ENCODE assay signal across 1 cellular context in the genomic region with DNA sequence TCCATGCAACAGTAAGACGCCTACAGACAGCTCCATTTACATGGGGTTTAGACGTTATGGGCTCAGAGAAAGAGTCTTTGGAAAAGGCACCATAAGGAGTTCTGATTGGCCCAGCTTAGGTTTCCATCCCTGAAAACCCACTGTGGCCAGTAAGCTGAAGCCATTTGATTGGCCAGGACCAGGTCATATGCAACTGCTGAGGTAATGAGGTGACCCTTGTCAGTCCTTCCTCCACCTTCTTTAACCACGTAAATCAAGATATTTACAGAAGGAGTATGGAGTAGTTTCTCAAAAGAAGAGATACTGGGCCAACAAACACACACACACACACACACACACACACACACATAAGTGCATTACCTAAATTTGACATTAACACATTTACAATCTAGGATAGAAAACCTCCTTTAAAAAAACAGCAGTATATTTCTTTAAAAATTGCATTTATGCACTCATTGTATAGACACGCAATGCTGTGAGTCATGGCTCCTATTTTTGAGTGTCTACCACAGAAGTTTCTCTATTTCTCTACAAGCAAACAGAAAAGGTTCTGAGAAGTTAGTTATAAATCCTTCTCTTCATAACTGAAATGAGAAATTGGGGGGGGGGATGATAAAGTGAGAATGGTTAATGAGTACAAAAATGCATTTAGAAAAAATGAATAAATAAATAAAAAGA.
A peak's percentile ranks its signal among the peaks of the same experiment; 100 is the strongest.
TF ChIP-seq lines count a peak whose summit lies in the region.

No MANE protein-coding gene starts in this region.

TF ChIP-seq in IMR-90, 13 proteins besides CTCF, POLR2A, EP300 and RAD21 (continued from another document):
- no peak for TF ChIP-seq BHLHE40 (IDR thresholded peaks at IDR 0.05; ENCODE audit: low read depth, low read length)
- no peak for TF ChIP-seq RFX5 (IDR thresholded peaks at IDR 0.05; ENCODE audit: low read depth, low read length)
- TF ChIP-seq CHD1 (IDR thresholded peaks at IDR 0.05; ENCODE audit: low read depth, low read length) = no peak
- TF ChIP-seq, protein P1, sequence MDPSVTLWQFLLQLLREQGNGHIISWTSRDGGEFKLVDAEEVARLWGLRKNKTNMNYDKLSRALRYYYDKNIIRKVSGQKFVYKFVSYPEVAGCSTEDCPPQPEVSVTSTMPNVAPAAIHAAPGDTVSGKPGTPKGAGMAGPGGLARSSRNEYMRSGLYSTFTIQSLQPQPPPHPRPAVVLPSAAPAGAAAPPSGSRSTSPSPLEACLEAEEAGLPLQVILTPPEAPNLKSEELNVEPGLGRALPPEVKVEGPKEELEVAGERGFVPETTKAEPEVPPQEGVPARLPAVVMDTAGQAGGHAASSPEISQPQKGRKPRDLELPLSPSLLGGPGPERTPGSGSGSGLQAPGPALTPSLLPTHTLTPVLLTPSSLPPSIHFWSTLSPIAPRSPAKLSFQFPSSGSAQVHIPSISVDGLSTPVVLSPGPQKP (IDR thresholded peaks at IDR 0.05; ENCODE audit: borderline replicate concordance, low read depth, low read length) = no peak
- TF ChIP-seq SMC3 (IDR thresholded peaks at IDR 0.05; ENCODE audit: low read depth, low read length) = no peak
- TF ChIP-seq NFE2L2 (IDR thresholded peaks at IDR 0.05; ENCODE audit: low read depth, low read length) = no peak
- TF ChIP-seq FOS (IDR thresholded peaks at IDR 0.05; ENCODE audit: low read depth, low read length) = peak; percentile 54; the same call in 1 of the 2 replicates
TF ChIP-seq in IMR-90: peak in this region for 1.
